Comparison of ENCODE assay signal across 9 cellular contexts in the genomic region with DNA sequence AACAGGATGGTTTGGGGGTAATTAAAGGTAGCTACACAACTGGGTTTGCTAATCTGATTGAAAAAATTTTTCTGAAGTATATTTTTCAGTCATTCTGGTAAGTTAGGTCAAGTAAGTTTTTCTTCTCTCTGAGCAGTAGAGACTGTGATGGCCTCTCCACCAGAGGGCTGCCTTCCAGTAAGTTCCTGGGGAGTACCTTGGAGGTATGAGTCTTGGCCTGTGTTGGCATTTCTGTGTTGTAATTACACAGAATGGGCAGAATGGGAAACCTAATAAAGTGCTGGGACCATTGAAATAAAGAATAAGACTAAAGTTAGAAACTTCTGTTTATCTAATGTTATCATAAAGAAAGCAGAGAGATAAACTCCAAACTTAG.
DNase-seq lines count a peak whose midpoint lies in the region; ATAC-seq and TF ChIP-seq lines count a peak whose summit lies in the region.
"Had no signal": no experiment of that assay in that cellular context is flagged by ENCODE, and none has a peak within 500 bp of the region (broad histone marks: within the 10 kb centered on the region; RNA-seq: fewer than 3 reads in every experiment).

No MANE protein-coding gene starts in this region.

- H3K9me2 ChIP-seq in hepatocyte (replicated peaks; ENCODE audit: insufficient read depth): no peaks in the 10 kb centered on the region

- H3K4me1 Mint-ChIP-seq in nephron progenitor cell: peaks cover 22% of the 10 kb centered on the region
- H3K4me1 Mint-ChIP-seq in naive thymus-derived CD4-positive, alpha-beta T cell: no peaks in the 10 kb centered on the region

- no peaks in the 10 kb centered on the region for H3K36me3 Mint-ChIP-seq in nephron progenitor cell (ENCODE audit: low read depth)
- no peaks in the 10 kb centered on the region for H3K36me3 Mint-ChIP-seq in naive thymus-derived CD4-positive, alpha-beta T cell

- intact Hi-C loops in Right ventricle myocardium superior (cut with DNase I): no loop called here
- intact Hi-C loops in naive thymus-derived CD4-positive, alpha-beta T cell (cut with micrococcal nuclease): loop anchor here in 1 of 2 donors (2.0 kb wide), 1 partner anchor 592 kb away; no protein-coding TSS in a partner anchor

- ATAC-seq in Right ventricle myocardium superior (ENCODE audit: poor library complexity) (peak; percentile 39), upper lobe of left lung (ENCODE audit: low FRiP score in 2 of 2) (peak in 1 of 2 donors; percentile 51)
- no peak for ATAC-seq in naive thymus-derived CD4-positive, alpha-beta T cell

- no peak for DNase-seq in Right ventricle myocardium superior
- DNase-seq in right atrium auricular region (ENCODE audit: low spot score): no peak
- DNase-seq in WERI-Rb-1: peak; percentile 26
- peak; percentile 38 for DNase-seq in hepatocyte (ENCODE audit: low spot score)
- DNase-seq in upper lobe of left lung: peak in 1 of 2 donors; percentile 44
- DNase-seq in nephron progenitor cell: no peak
- DNase-seq in naive thymus-derived CD4-positive, alpha-beta T cell: no peak
- DNase-seq in inferior parietal cortex (ENCODE audit: extremely low spot score): no peak
- DNase-seq: activated T-cell treated with anti-CD3 and anti-CD28 coated beads, Interleukin-2, amount 50 U/mL, for 24 hours had no signal

- POLR2A ChIA-PET in naive thymus-derived CD4-positive, alpha-beta T cell (lab: Charles Lee): no interaction called here

- H3K36me3 ChIP-seq in right atrium auricular region (no peaks in the 10 kb centered on the region), WERI-Rb-1 (no peaks in the 10 kb centered on the region), hepatocyte (replicated peaks; ENCODE audit: insufficient read depth, low read depth) (no peaks in the 10 kb centered on the region), upper lobe of left lung (no peaks in the 10 kb centered on the region)
- H3K36me3 ChIP-seq in naive thymus-derived CD4-positive, alpha-beta T cell (ENCODE audit: control insufficient read depth in 2 of 3, insufficient read depth in 3 of 3, low read length in 3 of 3): no peaks in the 10 kb centered on the region

- no peaks in the 10 kb centered on the region for H3K79me2 ChIP-seq in hepatocyte

- no peak for TF ChIP-seq EP300 in upper lobe of left lung (IDR thresholded peaks at IDR 0.05)

- no peak overlapping the region for H2AFZ ChIP-seq in hepatocyte

- H3K4me1 ChIP-seq in right atrium auricular region (peaks cover 0 to 16% of the 10 kb centered on the region in 2 donors), hepatocyte (ENCODE audit: insufficient read depth) (peaks cover 3% of the 10 kb centered on the region), upper lobe of left lung (peaks cover 0 to 7% (median 1%) of the 10 kb centered on the region in 4 donors)
- no peaks in the 10 kb centered on the region for H3K4me1 ChIP-seq in naive thymus-derived CD4-positive, alpha-beta T cell (ENCODE audit: control insufficient read depth in 2 of 2, insufficient read depth in 2 of 2, low read length in 2 of 2)

- no peak overlapping the region for H3K27ac Mint-ChIP-seq in nephron progenitor cell
- no peak overlapping the region for H3K27ac Mint-ChIP-seq in naive thymus-derived CD4-positive, alpha-beta T cell
- H3K27ac Mint-ChIP-seq: activated T-cell treated with anti-CD3 and anti-CD28 coated beads, Interleukin-2, amount 50 U/mL, for 24 hours had no signal

- no peaks in the 10 kb centered on the region for H4K20me1 ChIP-seq in hepatocyte (ENCODE audit: insufficient read depth, poor library complexity, severe bottlenecking)

- H3K9me3 Mint-ChIP-seq in nephron progenitor cell: no peaks in the 10 kb centered on the region
- no peaks in the 10 kb centered on the region for H3K9me3 Mint-ChIP-seq in naive thymus-derived CD4-positive, alpha-beta T cell
- H3K9me3 Mint-ChIP-seq: activated T-cell treated with anti-CD3 and anti-CD28 coated beads, Interleukin-2, amount 50 U/mL, for 24 hours had no signal

- CTCF ChIA-PET in naive thymus-derived CD4-positive, alpha-beta T cell (lab: Charles Lee): no interaction called here

- no peak overlapping the region for H3K4me3 ChIP-seq in right atrium auricular region
- no peak overlapping the region for H3K4me3 ChIP-seq in WERI-Rb-1 (ENCODE audit: low read depth, low read length)
- H3K4me3 ChIP-seq in hepatocyte: no peak overlapping the region
- no peak overlapping the region for H3K4me3 ChIP-seq in upper lobe of left lung
- H3K4me3 ChIP-seq in naive thymus-derived CD4-positive, alpha-beta T cell (ENCODE audit: low read length): no peak overlapping the region

- no peak overlapping the region for H3K4me3 Mint-ChIP-seq in nephron progenitor cell
- H3K4me3 Mint-ChIP-seq in naive thymus-derived CD4-positive, alpha-beta T cell: no peak overlapping the region
- H3K4me3 Mint-ChIP-seq: activated T-cell treated with anti-CD3 and anti-CD28 coated beads, Interleukin-2, amount 50 U/mL, for 24 hours had no signal

- no peak overlapping the region for H3K27ac ChIP-seq in right atrium auricular region
- H3K27ac ChIP-seq in WERI-Rb-1: no peak overlapping the region
- no peak overlapping the region for H3K27ac ChIP-seq in hepatocyte
- no peak overlapping the region for H3K27ac ChIP-seq in upper lobe of left lung
- no peak overlapping the region for H3K27ac ChIP-seq in naive thymus-derived CD4-positive, alpha-beta T cell (ENCODE audit: low read depth, low read length)

- H3K27me3 ChIP-seq in right atrium auricular region (no peaks in the 10 kb centered on the region), WERI-Rb-1 (ENCODE audit: insufficient read depth, low read depth, severe bottlenecking) (no peaks in the 10 kb centered on the region), hepatocyte (no peaks in the 10 kb centered on the region), upper lobe of left lung (no peaks in the 10 kb centered on the region)
- H3K27me3 ChIP-seq in naive thymus-derived CD4-positive, alpha-beta T cell (ENCODE audit: control insufficient read depth in 2 of 2, insufficient read depth in 2 of 2, low read length in 2 of 2): no peaks in the 10 kb centered on the region

- H3K9me3 ChIP-seq in right atrium auricular region: no peaks in the 10 kb centered on the region
- H3K9me3 ChIP-seq in WERI-Rb-1 (ENCODE audit: severe bottlenecking): no peaks in the 10 kb centered on the region
- no peaks in the 10 kb centered on the region for H3K9me3 ChIP-seq in hepatocyte (ENCODE audit: low read depth)
- H3K9me3 ChIP-seq in upper lobe of left lung: no peaks in the 10 kb centered on the region
- no peaks in the 10 kb centered on the region for H3K9me3 ChIP-seq in naive thymus-derived CD4-positive, alpha-beta T cell (ENCODE audit: control insufficient read depth in 2 of 3, low read length in 3 of 3)

- H3K27me3 Mint-ChIP-seq in nephron progenitor cell (ENCODE audit: low read depth, poor library complexity): no peaks in the 10 kb centered on the region
- peaks cover 5 to 28% (median 19%) of the 10 kb centered on the region in 5 donors for H3K27me3 Mint-ChIP-seq in naive thymus-derived CD4-positive, alpha-beta T cell

- peak in 1 of 2 donors; percentile 50 for TF ChIP-seq CTCF in right atrium auricular region (IDR thresholded peaks at IDR 0.05)
- peak; percentile 27; the same call in 1 of the 2 replicates for TF ChIP-seq CTCF in WERI-Rb-1 (IDR thresholded peaks at IDR 0.05; ENCODE audit: low read depth, low read length)
- TF ChIP-seq CTCF in hepatocyte (IDR thresholded peaks at IDR 0.05; ENCODE audit: poor library complexity): peak; percentile 41
- peak in 4 of 6 experiments; percentile 15 to 46 (median 32) for TF ChIP-seq CTCF in upper lobe of left lung (IDR thresholded peaks at IDR 0.05)
- TF ChIP-seq CTCF in nephron progenitor cell (IDR thresholded peaks at IDR 0.05): no peak

- no peak for TF ChIP-seq POLR2A in upper lobe of left lung (IDR thresholded peaks at IDR 0.05)

- no peak overlapping the region for H3K4me2 ChIP-seq in hepatocyte

Comparison
In these comparisons a context has a peak if more than half of its experiments do, and no peak if none do; other contexts are left out.
1. DNase-seq: peak in WERI-Rb-1 (single experiment) and hepatocyte (single experiment); none in Right ventricle myocardium superior (single experiment), right atrium auricular region (single experiment), nephron progenitor cell (single experiment), naive thymus-derived CD4-positive, alpha-beta T cell (0 of 9) and inferior parietal cortex (single experiment).